26 cellular contexts compared by ENCODE assay signal in the genomic region with DNA sequence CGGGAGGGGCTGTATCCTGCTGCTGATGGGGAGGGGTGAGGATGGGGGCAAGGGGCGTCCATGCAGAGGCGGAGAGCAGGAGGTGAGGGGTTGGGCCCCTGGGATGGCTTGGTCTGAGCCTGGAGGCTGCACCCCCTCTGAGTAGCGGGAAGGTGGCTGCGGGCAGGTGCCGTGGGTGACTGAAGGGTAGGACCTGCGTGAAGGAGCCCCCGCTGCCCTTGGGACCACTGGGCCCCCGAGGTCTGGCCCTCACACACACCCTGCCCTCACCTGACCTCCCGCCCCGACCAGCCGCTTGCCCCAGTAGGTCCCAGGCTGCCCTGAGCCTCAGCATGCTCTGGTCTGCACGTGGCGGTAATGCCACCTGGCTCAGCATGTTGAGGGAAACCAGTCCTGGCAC. TPM values are rescaled to one million over a fixed set of nuclear protein-coding genes. Genes with fewer than 3 reads are reported as not detected.
DNase-seq lines count a peak whose midpoint lies in the region; ATAC-seq and TF ChIP-seq lines count a peak whose summit lies in the region.
"Had no signal": no experiment of that assay in that cellular context is flagged by ENCODE, and none has a peak within 500 bp of the region (broad histone marks: within the 10 kb centered on the region; RNA-seq: fewer than 3 reads in every experiment).

No MANE protein-coding gene starts in this region.

- H3K4me3 ChIP-seq in IMR-90 (ENCODE audit: insufficient read depth, low read depth, low read length) (no peak overlapping the region), esophagus muscularis mucosa (no peak overlapping the region), ovary (no peak overlapping the region), thyroid gland (replicated peaks in 1 of 3) (no peak overlapping the region), neural progenitor cell (no peak overlapping the region)
- H3K4me3 ChIP-seq: left lung, mucosa of descending colon, prostate gland had no signal

- H2BK20ac ChIP-seq in IMR-90 (ENCODE audit: low read depth, low read length): no peak overlapping the region

- H4K5ac ChIP-seq in IMR-90 (ENCODE audit: low read depth, low read length): no peak overlapping the region

- H3K27me3 ChIP-seq in IMR-90 (ENCODE audit: control insufficient read depth, insufficient read depth, low read length) (no peaks in the 10 kb centered on the region), esophagus muscularis mucosa (no peaks in the 10 kb centered on the region), ovary (no peaks in the 10 kb centered on the region), thyroid gland (no peaks in the 10 kb centered on the region), neural progenitor cell (no peaks in the 10 kb centered on the region)
- H3K27me3 ChIP-seq: BE2C, dorsolateral prefrontal cortex, left lung had no signal

- DNase-seq in IMR-90 (no peak), esophagus muscularis mucosa (ENCODE audit: extremely low spot score) (no peak), ovary (peak in 4 of 5 donors; percentile 31 to 57 (median 54)), thyroid gland (no peak), neural progenitor cell (ENCODE audit: low spot score) (no peak)
- no peak for DNase-seq in activated naive CD4-positive, alpha-beta T cell treated with anti-CD3 and anti-CD28 coated beads, Interleukin-2, amount 50 U/mL, for 72 hours (ENCODE audit: low spot score in 2 of 2)
- DNase-seq: activated CD4-positive, alpha-beta T cell treated with anti-CD3 and anti-CD28 coated beads, Interleukin-2, amount 50 U/mL, for 1 hour; activated naive CD4-positive, alpha-beta T cell treated with anti-CD3 and anti-CD28 coated beads, Interleukin-2, amount 10 ng/mL, durations not matched to agents 7 days and 5 days; BE2C; central memory CD4-positive, alpha-beta T cell; GDM1; GOT3; KG1; MM.1S; NCI-H1417 treated with DMSO at 0.1 percent for 48 hours; NCI-H446; NCI-H82; nephron progenitor cell; OCI-M1 had no signal

- CTCF ChIA-PET in IMR-90 (lab: Yijun Ruan, JAX): no interaction called here

- H3K4ac ChIP-seq in IMR-90 (ENCODE audit: low read depth, low read length): no peak overlapping the region

- no peak overlapping the region for H3K14ac ChIP-seq in IMR-90 (replicated peaks; ENCODE audit: low read depth, low read length)

- H3K36me3 ChIP-seq in IMR-90 (ENCODE audit: control insufficient read depth, insufficient read depth, low read length) (no peaks in the 10 kb centered on the region), esophagus muscularis mucosa (no peaks in the 10 kb centered on the region), ovary (no peaks in the 10 kb centered on the region), thyroid gland (no peaks in the 10 kb centered on the region), neural progenitor cell (no peaks in the 10 kb centered on the region)
- H3K36me3 ChIP-seq: BE2C, left lung, prostate gland had no signal

- H3K79me2 ChIP-seq in neural progenitor cell (ENCODE audit: low read depth): no peaks in the 10 kb centered on the region

- H3K4me1 ChIP-seq in IMR-90 (ENCODE audit: control insufficient read depth, insufficient read depth, low read length): peaks cover 27% of the 10 kb centered on the region
- peaks cover 41 to 47% (median 45%) of the 10 kb centered on the region in 4 donors for H3K4me1 ChIP-seq in esophagus muscularis mucosa
- H3K4me1 ChIP-seq in ovary (ENCODE audit: insufficient read depth): peaks cover 24% of the 10 kb centered on the region
- peaks cover 32 to 36% of the 10 kb centered on the region in 2 donors for H3K4me1 ChIP-seq in thyroid gland
- H3K4me1 ChIP-seq in neural progenitor cell: peaks cover 22% of the 10 kb centered on the region

- H3K4me1 Mint-ChIP-seq in neural progenitor cell: peaks cover 17% of the 10 kb centered on the region

- H2AFZ ChIP-seq in IMR-90 (replicated peaks; ENCODE audit: low read length, poor library complexity) (no peak overlapping the region), neural progenitor cell (replicated peaks) (no peak overlapping the region)

- H2AK9ac ChIP-seq in IMR-90 (replicated peaks; ENCODE audit: low read depth, low read length, poor library complexity): no peak overlapping the region

- in situ Hi-C loops in IMR-90 (cut with MboI; ENCODE audit: low sequenced_read_pairs): no loop called here

- dilution Hi-C loops in IMR-90 (cut with HindIII; ENCODE audit: low sequenced_read_pairs, unreplicated experiment): no loop called here

- TF ChIP-seq EP300 in esophagus muscularis mucosa (IDR thresholded peaks at IDR 0.05) (no peak), ovary (IDR thresholded peaks at IDR 0.05) (no peak)

- no peak overlapping the region; the same call in 1 of the 2 replicates for H4K91ac ChIP-seq in IMR-90 (ENCODE audit: insufficient read depth, low read depth, low read length)

- no peak for ATAC-seq in IMR-90 (ENCODE audit: low read depth)
- no peak for ATAC-seq in HG03571 (IDR thresholded peaks at IDR 0.05; ENCODE audit: unreplicated experiment)
- ATAC-seq in GM21381 (IDR thresholded peaks at IDR 0.05; ENCODE audit: unreplicated experiment): no peak
- no peak for ATAC-seq in activated naive CD4-positive, alpha-beta T cell treated with anti-CD3 and anti-CD28 coated beads, Interleukin-2, amount 50 U/mL, for 72 hours
- ATAC-seq: mucosa of descending colon had no signal

- intact Hi-C loops in IMR-90 (cut with micrococcal nuclease) (no loop called here), esophagus muscularis mucosa (cut with DNase I) (no loop called here), ovary (cut with DNase I) (no loop called here), thyroid gland (cut with DNase I) (no loop called here)

- H3K9me3 ChIP-seq in IMR-90 (ENCODE audit: control insufficient read depth, insufficient read depth, low read length) (no peaks in the 10 kb centered on the region), esophagus muscularis mucosa (no peaks in the 10 kb centered on the region), ovary (no peaks in the 10 kb centered on the region), thyroid gland (no peaks in the 10 kb centered on the region), neural progenitor cell (ENCODE audit: low read depth) (no peaks in the 10 kb centered on the region)
- H3K9me3 ChIP-seq: BE2C, left lung, mucosa of descending colon, prostate gland had no signal

- no peak overlapping the region for H3K23ac ChIP-seq in IMR-90 (ENCODE audit: low read depth, low read length)

- TF ChIP-seq RAD21 in IMR-90 (IDR thresholded peaks at IDR 0.05; ENCODE audit: low read length): no peak

- no peaks in the 10 kb centered on the region for H3K36me3 Mint-ChIP-seq in neural progenitor cell
- no peaks in the 10 kb centered on the region for H3K36me3 Mint-ChIP-seq in activated naive CD4-positive, alpha-beta T cell treated with anti-CD3 and anti-CD28 coated beads, Interleukin-2, amount 50 U/mL, for 72 hours
- H3K36me3 Mint-ChIP-seq: activated naive CD4-positive, alpha-beta T cell treated with anti-CD3 and anti-CD28 coated beads, Interleukin-2, amount 10 ng/mL, durations not matched to agents 7 days and 5 days had no signal

- H2AK5ac ChIP-seq in IMR-90 (ENCODE audit: low read depth, low read length): peak overlapping the region; percentile 58; the same call in 1 of the 2 replicates

- no TSS peak for BruUV-seq in IMR-90 (replicated peaks; lab: Mats Ljungman, UMichigan)

- H3K56ac ChIP-seq in IMR-90 (ENCODE audit: extremely low read depth, insufficient read depth, low read length): no peak overlapping the region

- H3K9me3 Mint-ChIP-seq in neural progenitor cell: no peaks in the 10 kb centered on the region
- peaks cover 0 to 8% of the 10 kb centered on the region in 2 donors for H3K9me3 Mint-ChIP-seq in activated naive CD4-positive, alpha-beta T cell treated with anti-CD3 and anti-CD28 coated beads, Interleukin-2, amount 50 U/mL, for 72 hours
- H3K9me3 Mint-ChIP-seq: T-helper 2 cell treated with Interferon-gamma antibody and Interleukin-4, amounts not matched to agents 5 μg/mL and 100 μg/mL, for 36 hours had no signal

- H3K9me1 ChIP-seq in IMR-90 (ENCODE audit: insufficient read depth, low read length): peaks cover 7% of the 10 kb centered on the region; the same call in 1 of the 2 replicates

- H3K79me1 ChIP-seq in IMR-90 (ENCODE audit: low read depth in 1 of 2, low read length in 2 of 2): peaks cover 0 to 20% of the 10 kb centered on the region in 2 experiments; a peak in 3 of 4 replicates

- 93% methylated on average over 6 of the region's 14 CpGs; no CpG with 5 or more reads in 1 of the 2 experiments for WGBS in IMR-90 (ENCODE audit: extremely low coverage in 2 of 2, insufficient read length in 1 of 2), 2 experiments
- WGBS in esophagus muscularis mucosa: 95% methylated on average over 3 of the region's 14 CpGs
- 91 to 95% (median 94%) methylated on average over 11 to 14 of the region's 14 CpGs for WGBS in ovary, 3 donors
- WGBS in thyroid gland, 2 donors: 87 to 96% methylated on average over 5 to 9 of the region's 14 CpGs

- H2BK120ac ChIP-seq in IMR-90 (ENCODE audit: low read depth, low read length): 0 out of 2 replicates have a peak overlapping the region, but pooled peaks have one; percentile 4

- H3F3A ChIP-seq in neural progenitor cell (ENCODE audit: low read depth): peaks cover 16% of the 10 kb centered on the region

- no peak overlapping the region for H2BK15ac ChIP-seq in IMR-90 (ENCODE audit: low read depth, low read length)

- TF ChIP-seq CTCF in IMR-90 (conservative IDR thresholded peaks at IDR 0.05; ENCODE audit: low read depth, low read length): no peak
- no peak for TF ChIP-seq CTCF in esophagus muscularis mucosa (IDR thresholded peaks at IDR 0.05)
- no peak for TF ChIP-seq CTCF in ovary (IDR thresholded peaks at IDR 0.05)
- no peak for TF ChIP-seq CTCF in thyroid gland (IDR thresholded peaks at IDR 0.05)
- no peak for TF ChIP-seq CTCF in neural progenitor cell (IDR thresholded peaks at IDR 0.05)

- POLR2A ChIA-PET in IMR-90 (lab: Charles Lee; ENCODE audit: unreplicated experiment): no interaction called here

- H3K9ac ChIP-seq in IMR-90 (ENCODE audit: low read depth, low read length) (no peak overlapping the region), neural progenitor cell (no peak overlapping the region)

- TF ChIP-seq POLR2A in IMR-90 (IDR thresholded peaks at IDR 0.05; ENCODE audit: low read depth, low read length): no peak
- no peak for TF ChIP-seq POLR2A in esophagus muscularis mucosa (IDR thresholded peaks at IDR 0.05; ENCODE audit: low read depth)
- no peak for TF ChIP-seq POLR2A in ovary (IDR thresholded peaks at IDR 0.05)
- TF ChIP-seq POLR2A in thyroid gland (IDR thresholded peaks at IDR 0.05): no peak

- no peak overlapping the region for H3K27ac Mint-ChIP-seq in neural progenitor cell
- H3K27ac Mint-ChIP-seq in activated naive CD4-positive, alpha-beta T cell treated with anti-CD3 and anti-CD28 coated beads, Interleukin-2, amount 50 U/mL, for 72 hours: no peak overlapping the region
- H3K27ac Mint-ChIP-seq: activated naive CD4-positive, alpha-beta T cell treated with anti-CD3 and anti-CD28 coated beads, Interleukin-2, amount 10 ng/mL, durations not matched to agents 7 days and 5 days; nephron progenitor cell; T-helper 2 cell treated with Interferon-gamma antibody and Interleukin-4, amounts not matched to agents 5 μg/mL and 100 μg/mL, for 36 hours had no signal

- H3K4me2 ChIP-seq in IMR-90 (ENCODE audit: low read depth, low read length) (no peak overlapping the region), neural progenitor cell (no peak overlapping the region)

- H2BK5ac ChIP-seq in IMR-90 (ENCODE audit: low read depth, low read length, poor library complexity, severe bottlenecking): no peak overlapping the region

- H3K4me3 Mint-ChIP-seq in neural progenitor cell: no peak overlapping the region
- H3K4me3 Mint-ChIP-seq: activated naive CD4-positive, alpha-beta T cell treated with anti-CD3 and anti-CD28 coated beads, Interleukin-2, amount 10 ng/mL, durations not matched to agents 7 days and 5 days; nephron progenitor cell; T-helper 2 cell treated with Interferon-gamma antibody and Interleukin-4, amounts not matched to agents 5 μg/mL and 100 μg/mL, for 36 hours had no signal

- H3K27ac ChIP-seq in IMR-90 (ENCODE audit: insufficient read depth, low read length): no peak overlapping the region
- peak overlapping the region; percentile 95 to 99 (median 98) for H3K27ac ChIP-seq in esophagus muscularis mucosa (replicated peaks in 1 of 4)
- peak overlapping the region in 1 of 2 donors; percentile 96 for H3K27ac ChIP-seq in ovary
- H3K27ac ChIP-seq in thyroid gland: peak overlapping the region in 2 of 3 donors; percentile 98 to 99
- no peak overlapping the region for H3K27ac ChIP-seq in neural progenitor cell

- H3K27me3 Mint-ChIP-seq in neural progenitor cell (ENCODE audit: insufficient read depth, low read depth): peaks cover 2% of the 10 kb centered on the region

- H3K18ac ChIP-seq in IMR-90 (ENCODE audit: low read depth, low read length): no peak overlapping the region

- H4K20me1 ChIP-seq in IMR-90 (ENCODE audit: insufficient read depth, low read length) (no peaks in the 10 kb centered on the region; the same call in 1 of the 2 replicates), neural progenitor cell (ENCODE audit: low read depth) (no peaks in the 10 kb centered on the region)

- H4K8ac ChIP-seq in IMR-90 (ENCODE audit: low read depth in 2 of 2, low read length in 2 of 2): no peak overlapping the region; a peak in 1 of 4 replicates

RNA-seq across cellular contexts. Expression of a gene that starts 12.8 kb away (rescaled TPM):
- total RNA-seq in IMR-90 (2012; rRNA removed): 2.3 and 3.9 TPM in 2 replicates
- 20.1 and 20.8 TPM in 2 replicates for polyA plus RNA-seq in IMR-90 (2012; rRNA removed)
- polyA plus RNA-seq in IMR-90 (2012; cell fraction: cytosol; rRNA removed): 13.7 and 20.7 TPM in 2 replicates
- polyA plus RNA-seq in IMR-90 (2012; cell fraction: nucleus; rRNA removed; ENCODE audit: low replicate concordance): 42.1 and 52.9 TPM in 2 replicates
- 100 to 1,000 TPM in 2 of 4 donors, 10 to 100 TPM in 2; 70.1 to 190 (median 124) TPM for total RNA-seq in esophagus muscularis mucosa
- total RNA-seq in ovary: 100 to 1,000 TPM in 3 of 7 donors, 10 to 100 TPM in 4; 27.8 to 109 (median 84.3) TPM
- 10 to 100 TPM; 36.3 to 47.0 TPM for polyA plus RNA-seq in ovary
- total RNA-seq in thyroid gland: 10 to 100 TPM; 31.4 to 59.6 (median 39.9) TPM
- total RNA-seq in neural progenitor cell (ENCODE audit: low replicate concordance): 7.4 and 15.7 TPM in 2 replicates
- total RNA-seq in activated naive CD4-positive, alpha-beta T cell treated with anti-CD3 and anti-CD28 coated beads, Interleukin-2, amount 50 U/mL, for 72 hours: 10 to 100 TPM; 26.6 to 43.8 TPM

RNA-seq across cellular contexts. Expression of a gene that starts 20.8 kb away (rescaled TPM):
- total RNA-seq in IMR-90 (2012; rRNA removed) (6.5 and 7.5 TPM in 2 replicates), esophagus muscularis mucosa (10 to 100 TPM; 37.9 to 81.7 (median 55.7) TPM), ovary (10 to 100 TPM; 32.7 to 96.1 (median 61.7) TPM), thyroid gland (10 to 100 TPM; 42.2 to 82.2 (median 50.2) TPM), neural progenitor cell (ENCODE audit: low replicate concordance) (11.3 and 68.2 TPM in 2 replicates)
- polyA plus RNA-seq in IMR-90 (2012; rRNA removed) (31.5 and 36.8 TPM in 2 replicates), ovary (10 to 100 TPM in 1 of 2 donors, 1 to 10 TPM in 1; 3.4 to 69.2 TPM)
- 58.8 and 75.0 TPM in 2 replicates for polyA plus RNA-seq in IMR-90 (2012; cell fraction: cytosol; rRNA removed)
- 59.9 and 123 TPM in 2 replicates for polyA plus RNA-seq in IMR-90 (2012; cell fraction: nucleus; rRNA removed; ENCODE audit: low replicate concordance)
- 10 to 100 TPM; 59.1 to 66.9 TPM for total RNA-seq in activated naive CD4-positive, alpha-beta T cell treated with anti-CD3 and anti-CD28 coated beads, Interleukin-2, amount 50 U/mL, for 72 hours

Comparison
In these comparisons a context has a peak if more than half of its experiments do, and no peak if none do; other contexts are left out.
1. DNase-seq: peak in ovary (4 of 5); none in IMR-90 (single experiment), esophagus muscularis mucosa (single experiment), thyroid gland (0 of 2), neural progenitor cell (single experiment) and activated naive CD4-positive, alpha-beta T cell treated with anti-CD3 and anti-CD28 coated beads, Interleukin-2, amount 50 U/mL, for 72 hours (0 of 2).
2. H3K27ac ChIP-seq: peak in esophagus muscularis mucosa (4 of 4) and thyroid gland (2 of 3); none in IMR-90 (single experiment) and neural progenitor cell (single experiment).